In genomic region chr11:93712678-93713077, GRCh38 we compare ENCODE assay signal across 24 cellular contexts.
"Had no signal": no experiment of that assay in that cellular context is flagged by ENCODE, and none has a peak within 500 bp of the region (broad histone marks: within the 10 kb centered on the region; RNA-seq: fewer than 3 reads in every experiment).

No MANE protein-coding gene starts in this region.

- H3K27ac Mint-ChIP-seq: activated CD8-positive, alpha-beta T cell treated with anti-CD3 and anti-CD28 coated beads for 36 hours; activated naive CD8-positive, alpha-beta T cell; activated T-cell treated with anti-CD3 and anti-CD28 coated beads, Interleukin-2, amount 50 U/mL, for 24 hours; activated T-helper 1 cell treated with anti-CD3 and anti-CD28 coated beads, Interleukin-12 subunit alpha, Interleukin-12 subunit beta, Interleukin-2, Interleukin-4 antibody, amounts not matched to agents 30 ng/mL and 10 ng/mL and 1 ng/mL, durations not matched to agents 14 hours and 24 hours and 36 hours; brain had no signal

- H3K4me3 Mint-ChIP-seq: activated CD8-positive, alpha-beta T cell treated with anti-CD3 and anti-CD28 coated beads for 36 hours; activated naive CD8-positive, alpha-beta T cell; activated T-cell treated with anti-CD3 and anti-CD28 coated beads, Interleukin-2, amount 50 U/mL, for 24 hours; activated T-helper 1 cell treated with anti-CD3 and anti-CD28 coated beads, Interleukin-12 subunit alpha, Interleukin-12 subunit beta, Interleukin-2, Interleukin-4 antibody, amounts not matched to agents 30 ng/mL and 10 ng/mL and 1 ng/mL, durations not matched to agents 14 hours and 24 hours and 36 hours; brain had no signal

- FAIRE-seq: astrocyte, RCC 7860 had no signal

- H3K27me3 Mint-ChIP-seq: activated CD8-positive, alpha-beta T cell treated with anti-CD3 and anti-CD28 coated beads for 36 hours; activated naive CD8-positive, alpha-beta T cell; activated T-cell treated with anti-CD3 and anti-CD28 coated beads, Interleukin-2, amount 50 U/mL, for 24 hours; brain had no signal

- H3K4me1 Mint-ChIP-seq: brain had no signal

- DNase-seq: activated CD4-positive, CD25-positive, alpha-beta regulatory T cell; activated CD8-positive, alpha-beta T cell treated with anti-CD3 and anti-CD28 coated beads for 36 hours; activated effector memory CD4-positive, alpha-beta T cell treated with Interleukin-2 at 50 U/mL for 16 hours; activated naive CD4-positive, alpha-beta T cell treated with Interleukin-2 at 50 U/mL for 16 hours; activated T-cell treated with anti-CD3 and anti-CD28 coated beads, Interleukin-2, amount 50 U/mL, for 24 hours; amygdala; Kasumi-1; KBM-7; NCI-H1048; NCI-H146; NCI-H187 treated with DMSO at 0.1 percent for 48 hours; NCI-H2081 treated with DMSO at 0.1 percent for 48 hours; NCI-H446; NCI-H524; PC-3; SHP77; SW 1271; T-helper 9 cell had no signal

- ATAC-seq: activated CD8-positive, alpha-beta T cell treated with anti-CD3 and anti-CD28 coated beads for 36 hours; PC-3; SK-N-SH treated with all-trans-retinoic acid at 6 μM for 48 hours had no signal
